24 cellular contexts compared by ENCODE assay signal in genomic region chr19:51708811-51709210, GRCh38. TPM values are rescaled to one million over a fixed set of nuclear protein-coding genes. Genes with fewer than 3 reads are reported as not detected.
"Had no signal": no experiment of that assay in that cellular context is flagged by ENCODE, and none has a peak within 500 bp of the region (broad histone marks: within the 10 kb centered on the region; RNA-seq: fewer than 3 reads in every experiment).

No MANE protein-coding gene starts in this region.

- H3K4me2 ChIP-seq: hepatocyte, neural progenitor cell had no signal

- H3K27ac ChIP-seq: epithelial cell of prostate, esophagus squamous epithelium, foreskin keratinocyte, hepatocyte, left ventricle myocardium inferior, lower lobe of right lung, neural progenitor cell, ovary, suprapubic skin, thyroid gland, upper lobe of left lung, uterus had no signal

- H2AFZ ChIP-seq: hepatocyte, neural progenitor cell had no signal

- H3K36me3 ChIP-seq: neural progenitor cell, ovary, thyroid gland, uterus had no signal

- H3K27ac Mint-ChIP-seq: effector memory CD8-positive, alpha-beta T cell; natural killer cell treated with Interleukin-12 subunit alpha and Interleukin-12 subunit beta and Interleukin-15 and Interleukin-18, amount 100 ng/mL, for 72 hours; neural progenitor cell had no signal

- H3K4me1 ChIP-seq: foreskin keratinocyte, neural progenitor cell, uterus had no signal

- H3K4me3 ChIP-seq: esophagus squamous epithelium, hepatocyte, left ventricle myocardium inferior, lower lobe of right lung, neural progenitor cell, ovary, suprapubic skin, thyroid gland, upper lobe of left lung, uterus had no signal

- DNase-seq: effector memory CD8-positive, alpha-beta T cell; esophagus squamous epithelium; foreskin keratinocyte; kidney; left cardiac atrium; left ventricle myocardium inferior; lower lobe of right lung; mesenchymal stem cell; midbrain; nucleus accumbens; ovary; right cardiac atrium; small intestine; stimulated activated CD4-positive, alpha-beta T cell treated with anti-CD3 and anti-CD28 coated beads, Interleukin-12 subunit alpha, Interleukin-12 subunit beta, amount 100 ng/mL, for 4 hours; stimulated activated naive CD4-positive, alpha-beta T cell; thyroid gland; upper lobe of left lung; uterus had no signal

- H3K9me3 Mint-ChIP-seq: effector memory CD8-positive, alpha-beta T cell; natural killer cell treated with Interleukin-12 subunit alpha and Interleukin-12 subunit beta and Interleukin-15 and Interleukin-18, amount 100 ng/mL, for 72 hours; neural progenitor cell had no signal

- H3K9me3 ChIP-seq: esophagus squamous epithelium, left ventricle myocardium inferior, lower lobe of right lung, ovary, suprapubic skin, thyroid gland, upper lobe of left lung, uterus had no signal

- ATAC-seq: effector memory CD8-positive, alpha-beta T cell; foreskin keratinocyte; left cardiac atrium; lower lobe of right lung; natural killer cell treated with Interleukin-12 subunit alpha and Interleukin-12 subunit beta and Interleukin-15 and Interleukin-18, amount 100 ng/mL, for 72 hours; right cardiac atrium had no signal

- H3K27me3 ChIP-seq: foreskin keratinocyte, hepatocyte, ovary, suprapubic skin, thyroid gland, upper lobe of left lung, uterus had no signal

- H3K9ac ChIP-seq: neural progenitor cell had no signal

- H3K4me3 Mint-ChIP-seq: effector memory CD8-positive, alpha-beta T cell; natural killer cell treated with Interleukin-12 subunit alpha and Interleukin-12 subunit beta and Interleukin-15 and Interleukin-18, amount 100 ng/mL, for 72 hours; neural progenitor cell had no signal

RNA-seq across cellular contexts. Expression of gene HAS1, which starts 15.0 kb away (rescaled TPM):
- total RNA-seq: foreskin keratinocyte; kidney; lower lobe of right lung; natural killer cell treated with Interleukin-12 subunit alpha and Interleukin-12 subunit beta and Interleukin-15 and Interleukin-18, amount 100 ng/mL, for 72 hours; progenitor cell of endocrine pancreas had no signal
- polyA plus RNA-seq: foreskin keratinocyte had no signal

RNA-seq across cellular contexts. Expression of gene FPR1, which starts 42.9 kb away (rescaled TPM):
- total RNA-seq: progenitor cell of endocrine pancreas had no signal
- polyA plus RNA-seq: foreskin keratinocyte had no signal

RNA-seq across cellular contexts. Expression of gene FPR2, which starts 52.2 kb away (rescaled TPM):
- total RNA-seq: foreskin keratinocyte, hepatocyte, progenitor cell of endocrine pancreas had no signal
- polyA plus RNA-seq: foreskin keratinocyte, hepatocyte had no signal
